Comparison of ENCODE assay signal across 28 cellular contexts in the genomic region with DNA sequence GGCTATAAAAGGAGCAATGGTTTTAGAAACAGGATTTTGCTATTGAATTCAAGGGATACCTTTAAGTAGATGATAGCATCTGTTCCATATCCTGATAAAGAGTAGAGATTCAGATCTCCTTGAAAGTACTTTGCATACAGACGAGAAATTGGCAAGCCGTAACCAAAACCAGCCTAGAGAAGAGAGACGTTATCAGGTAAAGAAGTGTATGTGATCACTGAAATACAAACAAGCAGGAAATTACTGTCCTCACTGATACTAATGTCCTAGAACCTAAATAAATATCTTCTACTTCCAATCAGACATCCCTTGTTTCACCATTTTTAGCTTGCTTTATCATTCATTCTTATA. TPM values are rescaled to one million over a fixed set of nuclear protein-coding genes. Genes with fewer than 3 reads are reported as not detected.
DNase-seq lines count a peak whose midpoint lies in the region; ATAC-seq and TF ChIP-seq lines count a peak whose summit lies in the region.
"Had no signal": no experiment of that assay in that cellular context is flagged by ENCODE, and none has a peak within 500 bp of the region (broad histone marks: within the 10 kb centered on the region; RNA-seq: fewer than 3 reads in every experiment).

No MANE protein-coding gene starts in this region.

- TF ChIP-seq POLR2A in breast epithelium (IDR thresholded peaks at IDR 0.05) = no peak
- TF ChIP-seq POLR2A in upper lobe of left lung (IDR thresholded peaks at IDR 0.05) = no peak

- H3K36me3 ChIP-seq in breast epithelium (peaks cover 14% of the 10 kb centered on the region), parathyroid adenoma (ENCODE audit: control insufficient read depth, insufficient read depth, low read length) (peaks cover 12% of the 10 kb centered on the region), upper lobe of left lung (peaks cover 40 to 88% (median 53%) of the 10 kb centered on the region in 4 donors)
- H3K36me3 ChIP-seq: brain microvascular endothelial cell had no signal

- DNase-seq in breast epithelium (ENCODE audit: low spot score in 2 of 2) (no peak), MCF 10A (ENCODE audit: unreplicated experiment) (no peak), caudate nucleus (lab: John Stamatoyannopoulos, UW) (no peak), upper lobe of left lung (no peak), NCI-H1436 (lab: John Stamatoyannopoulos, UW) (no peak), SW 1271 (lab: John Stamatoyannopoulos, UW) (no peak)
- DNase-seq: activated CD4-positive, alpha-beta T cell treated with anti-CD3 and anti-CD28 coated beads for 48 hours; activated gamma-delta T cell treated with Interleukin-2 at 50 U/mL for 16 hours; activated naive CD8-positive, alpha-beta T cell treated with anti-CD3 and anti-CD28 coated beads, Interleukin-2, amount 50 U/mL, for 24 hours; activated T-cell treated with anti-CD3 and anti-CD28 coated beads, Interleukin-2, amount 50 U/mL, for 24 hours; AML-193; brain microvascular endothelial cell; CD4-positive, alpha-beta memory T cell; DMS 273 treated with DMSO at 0.1 percent for 48 hours; HFFc6; KBM-7; mammary epithelial cell; NCI-H1694; NCI-H774; small intestine; stimulated activated CD4-positive, alpha-beta T cell treated with anti-CD3 and anti-CD28 coated beads, Interleukin-2, amount 100 ng/mL, for 24 hours; testis had no signal

- H3K36me3 Mint-ChIP-seq in MCF 10A (ENCODE audit: insufficient read depth, unreplicated experiment) = peaks cover 58% of the 10 kb centered on the region
- H3K36me3 Mint-ChIP-seq: CD4-positive, alpha-beta memory T cell had no signal

- no peaks in the 10 kb centered on the region for H3K27me3 Mint-ChIP-seq in MCF 10A (ENCODE audit: insufficient read depth, unreplicated experiment)
- H3K27me3 Mint-ChIP-seq: activated naive CD8-positive, alpha-beta T cell treated with anti-CD3 and anti-CD28 coated beads, Interleukin-2, amount 50 U/mL, for 24 hours; activated T-cell treated with anti-CD3 and anti-CD28 coated beads, Interleukin-2, amount 50 U/mL, for 24 hours had no signal

- no peaks in the 10 kb centered on the region for H3K9me3 Mint-ChIP-seq in MCF 10A (ENCODE audit: unreplicated experiment)
- H3K9me3 Mint-ChIP-seq: activated naive CD8-positive, alpha-beta T cell treated with anti-CD3 and anti-CD28 coated beads, Interleukin-2, amount 50 U/mL, for 24 hours; activated T-cell treated with anti-CD3 and anti-CD28 coated beads, Interleukin-2, amount 50 U/mL, for 24 hours; CD4-positive, alpha-beta memory T cell; GM23338; HFFc6; T-helper 2 cell treated with Interferon-gamma antibody and Interleukin-4, amounts not matched to agents 5 μg/mL and 100 μg/mL, for 36 hours had no signal

- H3K4me1 ChIP-seq in breast epithelium (peaks cover 0 to 9% of the 10 kb centered on the region in 2 donors), parathyroid adenoma (peaks cover 40% of the 10 kb centered on the region), upper lobe of left lung (peaks cover 27 to 46% (median 38%) of the 10 kb centered on the region in 4 donors)
- H3K4me1 ChIP-seq: testis had no signal

- peak overlapping the region; percentile 48 to 59 for H3K27ac ChIP-seq in breast epithelium
- peak overlapping the region; percentile 14 for H3K27ac ChIP-seq in caudate nucleus (ENCODE audit: low read depth, low read length)
- H3K27ac ChIP-seq in parathyroid adenoma = peak overlapping the region; percentile 100
- peak overlapping the region in 3 of 4 donors; percentile 22 to 99 (median 95) for H3K27ac ChIP-seq in upper lobe of left lung
- H3K27ac ChIP-seq: brain microvascular endothelial cell, testis had no signal

- no peaks in the 10 kb centered on the region for H3K9me3 ChIP-seq in breast epithelium
- no peaks in the 10 kb centered on the region for H3K9me3 ChIP-seq in parathyroid adenoma (ENCODE audit: control insufficient read depth, low read length)
- H3K9me3 ChIP-seq in upper lobe of left lung = no peaks in the 10 kb centered on the region
- H3K9me3 ChIP-seq: testis had no signal

- H3K9ac ChIP-seq in parathyroid adenoma = no peak overlapping the region

- H3K27me3 ChIP-seq in breast epithelium (no peaks in the 10 kb centered on the region), parathyroid adenoma (ENCODE audit: control insufficient read depth, insufficient read depth, low read length) (no peaks in the 10 kb centered on the region), upper lobe of left lung (no peaks in the 10 kb centered on the region)
- H3K27me3 ChIP-seq: brain microvascular endothelial cell, testis had no signal

- intact Hi-C loops in breast epithelium (cut with DNase I; ENCODE audit: low total_unique reads) = no loop called here
- intact Hi-C loops in MCF 10A (cut with micrococcal nuclease) = no loop called here

- H3K4me3 ChIP-seq in breast epithelium = peak overlapping the region; percentile 7 to 88 (median 82)
- peak overlapping the region; percentile 35 for H3K4me3 ChIP-seq in parathyroid adenoma (ENCODE audit: low read depth, low read length)
- H3K4me3 ChIP-seq in upper lobe of left lung = peak overlapping the region in 1 of 4 donors; percentile 13
- H3K4me3 ChIP-seq: GM23338, testis had no signal

- peak overlapping the region; percentile 53 for H3K4me2 ChIP-seq in parathyroid adenoma (ENCODE audit: low read length)
- H3K4me2 ChIP-seq: GM23338 had no signal

- no peak overlapping the region for H2AFZ ChIP-seq in parathyroid adenoma
- H2AFZ ChIP-seq: GM23338 had no signal

- ATAC-seq in upper lobe of left lung (ENCODE audit: low FRiP score in 2 of 2) (no peak), GM21576 (IDR thresholded peaks at IDR 0.05; ENCODE audit: unreplicated experiment) (no peak)
- ATAC-seq: activated naive CD8-positive, alpha-beta T cell treated with anti-CD3 and anti-CD28 coated beads, Interleukin-2, amount 50 U/mL, for 24 hours; GM23338 had no signal

- CTCF ChIA-PET in MCF 10A (lab: Yijun Ruan, JAX) = no interaction called here

- H3K4me1 Mint-ChIP-seq in MCF 10A (ENCODE audit: insufficient read depth, unreplicated experiment) = no peaks in the 10 kb centered on the region
- H3K4me1 Mint-ChIP-seq: activated naive CD8-positive, alpha-beta T cell treated with anti-CD3 and anti-CD28 coated beads, Interleukin-2, amount 50 U/mL, for 24 hours; CD4-positive, alpha-beta memory T cell had no signal

- no peak overlapping the region for H3K4me3 Mint-ChIP-seq in MCF 10A (ENCODE audit: unreplicated experiment)
- H3K4me3 Mint-ChIP-seq: activated naive CD8-positive, alpha-beta T cell treated with anti-CD3 and anti-CD28 coated beads, Interleukin-2, amount 50 U/mL, for 24 hours; activated T-cell treated with anti-CD3 and anti-CD28 coated beads, Interleukin-2, amount 50 U/mL, for 24 hours; CD4-positive, alpha-beta memory T cell; GM23338; HFFc6; T-helper 2 cell treated with Interferon-gamma antibody and Interleukin-4, amounts not matched to agents 5 μg/mL and 100 μg/mL, for 36 hours had no signal

- no peak for TF ChIP-seq EP300 in upper lobe of left lung (IDR thresholded peaks at IDR 0.05)

- H3K27ac Mint-ChIP-seq in MCF 10A (ENCODE audit: low read depth, unreplicated experiment) = no peak overlapping the region
- H3K27ac Mint-ChIP-seq: activated naive CD8-positive, alpha-beta T cell treated with anti-CD3 and anti-CD28 coated beads, Interleukin-2, amount 50 U/mL, for 24 hours; activated T-cell treated with anti-CD3 and anti-CD28 coated beads, Interleukin-2, amount 50 U/mL, for 24 hours; CD4-positive, alpha-beta memory T cell; GM23338; HFFc6; T-helper 2 cell treated with Interferon-gamma antibody and Interleukin-4, amounts not matched to agents 5 μg/mL and 100 μg/mL, for 36 hours had no signal

- H3K79me2 ChIP-seq in parathyroid adenoma = peaks cover 4% of the 10 kb centered on the region

- TF ChIP-seq CTCF in breast epithelium (IDR thresholded peaks at IDR 0.05) = no peak
- no peak for TF ChIP-seq CTCF in MCF 10A (IDR thresholded peaks at IDR 0.05; ENCODE audit: unreplicated experiment)
- no peak for TF ChIP-seq CTCF in parathyroid adenoma (IDR thresholded peaks at IDR 0.05)
- no peak for TF ChIP-seq CTCF in upper lobe of left lung (IDR thresholded peaks at IDR 0.05)

- WGBS in upper lobe of left lung, 2 donors = 63 to 70% methylated on average over 3 of the region's 3 CpGs

- no TSS peak for BruUV-seq in MCF 10A (replicated peaks; lab: Mats Ljungman, UMichigan)

- POLR2A ChIA-PET in MCF 10A (lab: Yijun Ruan, JAX) = interaction anchor here (0.9 kb wide), 1 partner anchor 15 kb away, joined by 3 read pairs; no protein-coding TSS in a partner anchor

RNA-seq across cellular contexts. Expression of a gene that starts 9.4 kb away (rescaled TPM):
- 100 to 1,000 TPM; 507 to 797 (median 729) TPM for total RNA-seq in breast epithelium
- 1.2 and 1.3 TPM in 2 replicates for total RNA-seq in MCF 10A (2022)
- total RNA-seq in upper lobe of left lung = 100 to 1,000 TPM; 111 to 427 (median 160) TPM
- total RNA-seq: activated CD8-positive, alpha-beta memory T cell treated with anti-CD3 and anti-CD28 coated beads for 36 hours; G401; GM23338; HFFc6 had no signal

Comparison
In these comparisons a context has a peak if more than half of its experiments do, and no peak if none do; other contexts are left out.
1. RNA of a gene that starts 9.4 kb away (total RNA-seq): 507 to 797 TPM in breast epithelium and 111 to 427 TPM in upper lobe of left lung; 1.2 to 1.3 TPM in MCF 10A; every median in the first group is over 10 times any median in the second.
2. H3K27ac ChIP-seq: peak in every context shown above with its lines; median percentile 100 in parathyroid adenoma; 95 in upper lobe of left lung; 54 in breast epithelium; 14 in caudate nucleus.